11 cellular contexts compared by ENCODE assay signal in genomic region chr2:25331686-25332365, GRCh38. TPM values are rescaled to one million over a fixed set of nuclear protein-coding genes. Genes with fewer than 3 reads are reported as not detected.
DNase-seq lines count a peak whose midpoint lies in the region; ATAC-seq and TF ChIP-seq lines count a peak whose summit lies in the region.
"Had no signal": no experiment of that assay in that cellular context is flagged by ENCODE, and none has a peak within 500 bp of the region (broad histone marks: within the 10 kb centered on the region; RNA-seq: fewer than 3 reads in every experiment).

No MANE protein-coding gene starts in this region.

- no peaks in the 10 kb centered on the region for H3K27me3 Mint-ChIP-seq in activated CD8-positive, alpha-beta T cell treated with anti-CD3 and anti-CD28 coated beads for 36 hours
- H3K27me3 Mint-ChIP-seq in activated CD8-positive, alpha-beta T cell treated with anti-CD3 and anti-CD28 coated beads, Interleukin-2, amount 10 ng/mL, durations not matched to agents 7 days and 5 days (ENCODE audit: low read depth) = no peaks in the 10 kb centered on the region
- no peaks in the 10 kb centered on the region for H3K27me3 Mint-ChIP-seq in activated T-cell treated with anti-CD3 and anti-CD28 coated beads, Interleukin-2, amount 50 U/mL, for 24 hours

- H3K27ac ChIP-seq in foreskin keratinocyte = no peak overlapping the region
- H3K27ac ChIP-seq: tibial artery had no signal

- peaks cover 71% of the 10 kb centered on the region for H3K4me1 Mint-ChIP-seq in activated CD8-positive, alpha-beta T cell treated with anti-CD3 and anti-CD28 coated beads for 36 hours (ENCODE audit: low read depth)
- peaks cover 51% of the 10 kb centered on the region for H3K4me1 Mint-ChIP-seq in activated CD8-positive, alpha-beta T cell treated with anti-CD3 and anti-CD28 coated beads, Interleukin-2, amount 10 ng/mL, durations not matched to agents 7 days and 5 days (ENCODE audit: low read depth)
- peaks cover 69% of the 10 kb centered on the region for H3K4me1 Mint-ChIP-seq in activated T-cell treated with anti-CD3 and anti-CD28 coated beads, Interleukin-2, amount 50 U/mL, for 24 hours (ENCODE audit: low read depth)

- peak; percentile 89 for DNase-seq in activated CD8-positive, alpha-beta T cell treated with anti-CD3 and anti-CD28 coated beads for 36 hours
- no peak for DNase-seq in activated CD8-positive, alpha-beta T cell treated with anti-CD3 and anti-CD28 coated beads, Interleukin-2, amount 10 ng/mL, durations not matched to agents 7 days and 5 days
- peak; percentile 74 for DNase-seq in activated T-cell treated with anti-CD3 and anti-CD28 coated beads, Interleukin-2, amount 50 U/mL, for 24 hours
- no peak for DNase-seq in foreskin keratinocyte
- DNase-seq in stimulated activated CD8-positive, alpha-beta memory T cell treated with anti-CD3 and anti-CD28 coated beads, Interleukin-2, amount 100 ng/mL, for 48 hours (ENCODE audit: low read depth in 2 of 2) = peak; percentile 59 to 64
- no peak for DNase-seq in posterior vena cava (ENCODE audit: low spot score)
- no peak for DNase-seq in effector CD8-positive, alpha-beta T cell (lab: John Stamatoyannopoulos, UW)
- DNase-seq: ACHN, tibial artery had no signal

- CTCF ChIA-PET in activated CD8-positive, alpha-beta T cell treated with anti-CD3 and anti-CD28 coated beads for 36 hours (lab: Charles Lee) = interaction anchor here (0.8 to 1.9 kb wide), 7 partner anchors 11 to 235 kb away, joined by 3 to 7 read pairs (median 5); no protein-coding TSS in a partner anchor
- CTCF ChIA-PET in activated CD8-positive, alpha-beta T cell treated with anti-CD3 and anti-CD28 coated beads, Interleukin-2, amount 10 ng/mL, durations not matched to agents 7 days and 5 days (lab: Charles Lee) = interaction anchor here (1.1 to 1.7 kb wide), 4 partner anchors 22 to 55 kb away, joined by 3 to 5 read pairs (median 4); no protein-coding TSS in a partner anchor

- peaks cover 27% of the 10 kb centered on the region for H3K36me3 Mint-ChIP-seq in activated CD8-positive, alpha-beta T cell treated with anti-CD3 and anti-CD28 coated beads for 36 hours (ENCODE audit: low read depth)
- H3K36me3 Mint-ChIP-seq in activated CD8-positive, alpha-beta T cell treated with anti-CD3 and anti-CD28 coated beads, Interleukin-2, amount 10 ng/mL, durations not matched to agents 7 days and 5 days (ENCODE audit: low read depth) = peaks cover 20% of the 10 kb centered on the region
- H3K36me3 Mint-ChIP-seq in activated T-cell treated with anti-CD3 and anti-CD28 coated beads, Interleukin-2, amount 50 U/mL, for 24 hours (ENCODE audit: low read depth) = peaks cover 44% of the 10 kb centered on the region

- no peaks in the 10 kb centered on the region for H3K4me1 ChIP-seq in foreskin keratinocyte

- H3K4me3 Mint-ChIP-seq in activated CD8-positive, alpha-beta T cell treated with anti-CD3 and anti-CD28 coated beads for 36 hours = no peak overlapping the region
- H3K4me3 Mint-ChIP-seq in activated CD8-positive, alpha-beta T cell treated with anti-CD3 and anti-CD28 coated beads, Interleukin-2, amount 10 ng/mL, durations not matched to agents 7 days and 5 days = no peak overlapping the region
- peak overlapping the region; percentile 23 for H3K4me3 Mint-ChIP-seq in activated T-cell treated with anti-CD3 and anti-CD28 coated beads, Interleukin-2, amount 50 U/mL, for 24 hours

- peak overlapping the region; percentile 80 for H3K27ac Mint-ChIP-seq in activated CD8-positive, alpha-beta T cell treated with anti-CD3 and anti-CD28 coated beads for 36 hours
- no peak overlapping the region for H3K27ac Mint-ChIP-seq in activated CD8-positive, alpha-beta T cell treated with anti-CD3 and anti-CD28 coated beads, Interleukin-2, amount 10 ng/mL, durations not matched to agents 7 days and 5 days
- peak overlapping the region; percentile 89 for H3K27ac Mint-ChIP-seq in activated T-cell treated with anti-CD3 and anti-CD28 coated beads, Interleukin-2, amount 50 U/mL, for 24 hours

- intact Hi-C loops in activated CD8-positive, alpha-beta T cell treated with anti-CD3 and anti-CD28 coated beads for 36 hours (cut with micrococcal nuclease) = no loop called here
- intact Hi-C loops in posterior vena cava (cut with DNase I) = no loop called here

- peaks cover 9% of the 10 kb centered on the region for H3K9me3 Mint-ChIP-seq in activated CD8-positive, alpha-beta T cell treated with anti-CD3 and anti-CD28 coated beads for 36 hours
- H3K9me3 Mint-ChIP-seq in activated CD8-positive, alpha-beta T cell treated with anti-CD3 and anti-CD28 coated beads, Interleukin-2, amount 10 ng/mL, durations not matched to agents 7 days and 5 days (ENCODE audit: insufficient read depth) = peaks cover 14% of the 10 kb centered on the region
- peaks cover 10% of the 10 kb centered on the region for H3K9me3 Mint-ChIP-seq in activated T-cell treated with anti-CD3 and anti-CD28 coated beads, Interleukin-2, amount 50 U/mL, for 24 hours

- POLR2A ChIA-PET in activated CD8-positive, alpha-beta T cell treated with anti-CD3 and anti-CD28 coated beads for 36 hours (lab: Charles Lee) = interaction anchor here (0.8 to 1.8 kb wide), 7 partner anchors 9 to 55 kb away, joined by 3 to 11 read pairs (median 5); no protein-coding TSS in a partner anchor
- POLR2A ChIA-PET in activated CD8-positive, alpha-beta T cell treated with anti-CD3 and anti-CD28 coated beads, Interleukin-2, amount 10 ng/mL, durations not matched to agents 7 days and 5 days (lab: Charles Lee) = interaction anchor here (0.9 to 4.2 kb wide), 3 partner anchors 8 to 37 kb away, joined by 3 to 17 read pairs (median 5); no protein-coding TSS in a partner anchor

- no peak for TF ChIP-seq CTCF in activated CD8-positive, alpha-beta T cell treated with anti-CD3 and anti-CD28 coated beads for 36 hours (IDR thresholded peaks at IDR 0.05)
- TF ChIP-seq CTCF in foreskin keratinocyte (conservative IDR thresholded peaks at IDR 0.05) = no peak

- ATAC-seq in activated CD8-positive, alpha-beta T cell treated with anti-CD3 and anti-CD28 coated beads for 36 hours = peak; percentile 91
- ATAC-seq in activated CD8-positive, alpha-beta T cell treated with anti-CD3 and anti-CD28 coated beads, Interleukin-2, amount 10 ng/mL, durations not matched to agents 7 days and 5 days = no peak
- peak; percentile 69 for ATAC-seq in foreskin keratinocyte
- no peak for ATAC-seq in GM19397 (IDR thresholded peaks at IDR 0.05; ENCODE audit: unreplicated experiment)

- no peaks in the 10 kb centered on the region for H3K27me3 ChIP-seq in foreskin keratinocyte
- H3K27me3 ChIP-seq: adrenal gland, tibial artery had no signal

RNA-seq across cellular contexts. Expression of gene DNMT3A, which starts 9.9 kb away (rescaled TPM):
- 10 to 100 TPM; 84.8 to 97.8 TPM for total RNA-seq in activated CD8-positive, alpha-beta T cell treated with anti-CD3 and anti-CD28 coated beads for 36 hours
- total RNA-seq in activated CD8-positive, alpha-beta T cell treated with anti-CD3 and anti-CD28 coated beads, Interleukin-2, amount 10 ng/mL, durations not matched to agents 7 days and 5 days = 10 to 100 TPM; 76.4 to 79.8 TPM
- total RNA-seq in foreskin keratinocyte (6.6 and 8.0 TPM in 2 replicates), posterior vena cava (10 to 100 TPM; 25.9 to 26.3 TPM)
- polyA plus RNA-seq in foreskin keratinocyte = 3.0 and 3.2 TPM in 2 replicates

Comparison
In these comparisons a context has a peak if more than half of its experiments do, and no peak if none do; other contexts are left out.
1. ATAC-seq: peak in activated CD8-positive, alpha-beta T cell treated with anti-CD3 and anti-CD28 coated beads for 36 hours (single experiment) and foreskin keratinocyte (single experiment); none in activated CD8-positive, alpha-beta T cell treated with anti-CD3 and anti-CD28 coated beads, Interleukin-2, amount 10 ng/mL, durations not matched to agents 7 days and 5 days (single experiment) and GM19397 (single experiment).
2. DNase-seq: peak in activated CD8-positive, alpha-beta T cell treated with anti-CD3 and anti-CD28 coated beads for 36 hours (single experiment), activated T-cell treated with anti-CD3 and anti-CD28 coated beads, Interleukin-2, amount 50 U/mL, for 24 hours (single experiment) and stimulated activated CD8-positive, alpha-beta memory T cell treated with anti-CD3 and anti-CD28 coated beads, Interleukin-2, amount 100 ng/mL, for 48 hours (2 of 2); none in activated CD8-positive, alpha-beta T cell treated with anti-CD3 and anti-CD28 coated beads, Interleukin-2, amount 10 ng/mL, durations not matched to agents 7 days and 5 days (single experiment), foreskin keratinocyte (0 of 2), posterior vena cava (single experiment) and effector CD8-positive, alpha-beta T cell (single experiment).